In the genomic region with DNA sequence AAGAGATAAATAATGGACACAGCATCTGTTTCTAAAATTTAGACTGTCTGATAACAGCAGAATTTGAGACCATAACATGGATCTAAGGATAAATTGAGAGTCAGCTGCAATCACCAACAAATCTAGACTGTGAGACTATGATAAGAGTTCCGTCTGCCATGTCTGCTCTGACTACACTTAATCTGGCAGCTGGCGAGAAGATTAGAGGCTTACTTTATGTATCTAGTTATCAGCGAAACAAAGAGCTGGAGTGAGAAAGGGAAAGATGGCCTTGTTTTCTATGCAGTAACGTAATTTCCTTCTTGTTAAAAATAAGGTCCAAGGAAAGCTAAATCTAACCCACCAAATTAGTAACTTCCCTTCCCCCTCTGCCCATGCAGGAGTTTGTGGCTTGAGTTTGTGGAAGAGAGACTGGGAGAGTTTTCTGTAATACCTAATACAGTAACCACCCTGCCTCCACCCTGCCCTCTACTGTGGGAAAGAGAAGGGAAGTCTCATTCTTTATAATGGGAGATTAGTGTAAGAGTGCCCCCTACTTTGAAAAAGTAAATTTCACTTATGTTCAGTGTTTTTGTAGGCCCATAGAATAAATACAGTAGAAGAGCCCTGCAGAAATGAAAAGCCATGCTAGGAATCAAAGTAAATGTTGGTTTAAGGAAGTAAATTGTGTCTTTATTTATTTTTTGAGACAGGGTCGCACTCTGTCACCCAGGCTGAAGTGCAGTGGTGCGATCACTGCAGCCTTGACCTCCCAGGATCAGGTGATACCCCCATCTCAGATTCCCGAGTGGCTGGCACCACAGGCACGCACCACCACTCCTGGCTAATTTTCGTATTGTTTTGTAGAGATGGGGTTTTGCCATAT, we compare ENCODE assay signal across 1 cellular context.
A peak's percentile ranks its signal among the peaks of the same experiment; 100 is the strongest.
TF ChIP-seq lines count a peak whose summit lies in the region.

No MANE protein-coding gene starts in this region.

TF ChIP-seq in HepG2, 621 proteins besides CTCF, POLR2A, EP300 and RAD21 (continued from another document and continues in another):
- TF ChIP-seq ZBTB4 (CRISPR knock-in tag; IDR thresholded peaks at IDR 0.05; ENCODE audit: borderline replicate concordance) (peak; percentile 90; the same call in 1 of the 2 replicates), TARDBP (CRISPR knock-in tag; IDR thresholded peaks at IDR 0.05) (peak; percentile 16; the same call in 1 of the 2 replicates), ZFP41 (CRISPR knock-in tag; IDR thresholded peaks at IDR 0.05; ENCODE audit: borderline replicate concordance) (no peak), LCORL (IDR thresholded peaks at IDR 0.05) (no peak), LCORL (CRISPR knock-in tag; IDR thresholded peaks at IDR 0.05) (peak; percentile 87), GABPB1 (CRISPR knock-in tag; IDR thresholded peaks at IDR 0.05) (no peak; the same call in 1 of the 2 replicates), ZNF441 (CRISPR knock-in tag; IDR thresholded peaks at IDR 0.05; ENCODE audit: borderline replicate concordance) (0 out of 2 replicates have a peak, but pooled peaks have one; percentile 7), ZFY (CRISPR knock-in tag; IDR thresholded peaks at IDR 0.05) (peak; percentile 5; the same call in 1 of the 2 replicates), ZNF292 (CRISPR knock-in tag; IDR thresholded peaks at IDR 0.05; ENCODE audit: borderline replicate concordance, low read depth) (0 out of 2 replicates have a peak, but pooled peaks have one; percentile 33), KIAA2018 (CRISPR knock-in tag; IDR thresholded peaks at IDR 0.05; ENCODE audit: borderline replicate concordance) (no peak), SOX6 (IDR thresholded peaks at IDR 0.05) (no peak), SOX6 (CRISPR knock-in tag; IDR thresholded peaks at IDR 0.05) (peak; percentile 89), THAP11 (CRISPR knock-in tag; IDR thresholded peaks at IDR 0.05) (peak; percentile 52), SALL1 (CRISPR knock-in tag; IDR thresholded peaks at IDR 0.05) (peak; percentile 99), NR2F1 (CRISPR knock-in tag; IDR thresholded peaks at IDR 0.05) (peak; percentile 85 to 88), NFYC (CRISPR knock-in tag; IDR thresholded peaks at IDR 0.05) (no peak), SALL2 (CRISPR knock-in tag; IDR thresholded peaks at IDR 0.05) (0 out of 2 replicates have a peak, but pooled peaks have one; percentile 8), HMG20B (CRISPR knock-in tag; conservative IDR thresholded peaks at IDR 0.05) (peak; percentile 33; the same call in 1 of the 2 replicates), ZNF350 (CRISPR knock-in tag; IDR thresholded peaks at IDR 0.05; ENCODE audit: borderline replicate concordance, low read depth) (peak; percentile 90; the same call in 1 of the 2 replicates), TCF7 (IDR thresholded peaks at IDR 0.05; ENCODE audit: low read depth) (peak; percentile 13; the same call in 1 of the 2 replicates), ZNF543 (CRISPR knock-in tag; IDR thresholded peaks at IDR 0.05) (no peak), KMT2A (CRISPR knock-in tag; IDR thresholded peaks at IDR 0.05) (no peak), SIX1 (CRISPR knock-in tag; IDR thresholded peaks at IDR 0.05; ENCODE audit: borderline replicate concordance) (peak; percentile 84; the same call in 1 of the 2 replicates), ZNF616 (CRISPR knock-in tag; IDR thresholded peaks at IDR 0.05; ENCODE audit: low read depth) (peak; percentile 68; the same call in 1 of the 2 replicates), JUND (CRISPR knock-in tag; IDR thresholded peaks at IDR 0.05) (0 out of 2 replicates have a peak, but pooled peaks have one; percentile 15), ZNF550 (CRISPR knock-in tag; IDR thresholded peaks at IDR 0.05; ENCODE audit: borderline replicate concordance) (no peak), FOXO1 (CRISPR knock-in tag; IDR thresholded peaks at IDR 0.05) (peak; percentile 86; the same call in 1 of the 2 replicates), ZNF746 (CRISPR knock-in tag; IDR thresholded peaks at IDR 0.05) (peak; percentile 81; the same call in 1 of the 2 replicates), MAZ (IDR thresholded peaks at IDR 0.05; ENCODE audit: borderline replicate concordance, low read depth, low read length) (no peak), MAZ (CRISPR knock-in tag; IDR thresholded peaks at IDR 0.05; ENCODE audit: low read depth) (peak; percentile 32; the same call in 1 of the 2 replicates), NR2C2 (CRISPR knock-in tag; IDR thresholded peaks at IDR 0.05; ENCODE audit: borderline replicate concordance) (peak; percentile 83)
- TF ChIP-seq, protein P1, sequence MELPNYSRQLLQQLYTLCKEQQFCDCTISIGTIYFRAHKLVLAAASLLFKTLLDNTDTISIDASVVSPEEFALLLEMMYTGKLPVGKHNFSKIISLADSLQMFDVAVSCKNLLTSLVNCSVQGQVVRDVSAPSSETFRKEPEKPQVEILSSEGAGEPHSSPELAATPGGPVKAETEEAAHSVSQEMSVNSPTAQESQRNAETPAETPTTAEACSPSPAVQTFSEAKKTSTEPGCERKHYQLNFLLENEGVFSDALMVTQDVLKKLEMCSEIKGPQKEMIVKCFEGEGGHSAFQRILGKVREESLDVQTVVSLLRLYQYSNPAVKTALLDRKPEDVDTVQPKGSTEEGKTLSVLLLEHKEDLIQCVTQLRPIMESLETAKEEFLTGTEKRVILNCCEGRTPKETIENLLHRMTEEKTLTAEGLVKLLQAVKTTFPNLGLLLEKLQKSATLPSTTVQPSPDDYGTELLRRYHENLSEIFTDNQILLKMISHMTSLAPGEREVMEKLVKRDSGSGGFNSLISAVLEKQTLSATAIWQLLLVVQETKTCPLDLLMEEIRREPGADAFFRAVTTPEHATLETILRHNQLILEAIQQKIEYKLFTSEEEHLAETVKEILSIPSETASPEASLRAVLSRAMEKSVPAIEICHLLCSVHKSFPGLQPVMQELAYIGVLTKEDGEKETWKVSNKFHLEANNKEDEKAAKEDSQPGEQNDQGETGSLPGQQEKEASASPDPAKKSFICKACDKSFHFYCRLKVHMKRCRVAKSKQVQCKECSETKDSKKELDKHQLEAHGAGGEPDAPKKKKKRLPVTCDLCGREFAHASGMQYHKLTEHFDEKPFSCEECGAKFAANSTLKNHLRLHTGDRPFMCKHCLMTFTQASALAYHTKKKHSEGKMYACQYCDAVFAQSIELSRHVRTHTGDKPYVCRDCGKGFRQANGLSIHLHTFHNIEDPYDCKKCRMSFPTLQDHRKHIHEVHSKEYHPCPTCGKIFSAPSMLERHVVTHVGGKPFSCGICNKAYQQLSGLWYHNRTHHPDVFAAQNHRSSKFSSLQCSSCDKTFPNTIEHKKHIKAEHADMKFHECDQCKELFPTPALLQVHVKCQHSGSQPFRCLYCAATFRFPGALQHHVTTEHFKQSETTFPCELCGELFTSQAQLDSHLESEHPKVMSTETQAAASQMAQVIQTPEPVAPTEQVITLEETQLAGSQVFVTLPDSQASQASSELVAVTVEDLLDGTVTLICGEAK (IDR thresholded peaks at IDR 0.05) = no peak
- TF ChIP-seq, protein P1 (CRISPR knock-in tag; IDR thresholded peaks at IDR 0.05) = peak; percentile 34; the same call in 1 of the 2 replicates
- TF ChIP-seq, protein P2, sequence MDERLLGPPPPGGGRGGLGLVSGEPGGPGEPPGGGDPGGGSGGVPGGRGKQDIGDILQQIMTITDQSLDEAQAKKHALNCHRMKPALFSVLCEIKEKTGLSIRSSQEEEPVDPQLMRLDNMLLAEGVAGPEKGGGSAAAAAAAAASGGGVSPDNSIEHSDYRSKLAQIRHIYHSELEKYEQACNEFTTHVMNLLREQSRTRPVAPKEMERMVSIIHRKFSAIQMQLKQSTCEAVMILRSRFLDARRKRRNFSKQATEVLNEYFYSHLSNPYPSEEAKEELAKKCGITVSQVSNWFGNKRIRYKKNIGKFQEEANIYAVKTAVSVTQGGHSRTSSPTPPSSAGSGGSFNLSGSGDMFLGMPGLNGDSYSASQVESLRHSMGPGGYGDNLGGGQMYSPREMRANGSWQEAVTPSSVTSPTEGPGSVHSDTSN (CRISPR knock-in tag; IDR thresholded peaks at IDR 0.05) = peak; percentile 32; the same call in 1 of the 2 replicates
